ENCODE assay signal across 10 cellular contexts in genomic region chr3:39103324-39103693, GRCh38. TPM values are rescaled to one million over a fixed set of nuclear protein-coding genes. Genes with fewer than 3 reads are reported as not detected.
DNase-seq lines count a peak whose midpoint lies in the region; ATAC-seq and TF ChIP-seq lines count a peak whose summit lies in the region.
"Had no signal": no experiment of that assay in that cellular context is flagged by ENCODE, and none has a peak within 500 bp of the region (broad histone marks: within the 10 kb centered on the region; RNA-seq: fewer than 3 reads in every experiment).

No MANE protein-coding gene starts in this region.

- H3K18ac ChIP-seq in IMR-90 (ENCODE audit: low read depth, low read length), result no peak overlapping the region

- intact Hi-C loops in IMR-90 (cut with micrococcal nuclease), result no loop called here

- H3K27me3 ChIP-seq in BLaER1, result no peaks in the 10 kb centered on the region
- no peaks in the 10 kb centered on the region for H3K27me3 ChIP-seq in IMR-90 (ENCODE audit: control insufficient read depth, insufficient read depth, low read length)
- H3K27me3 ChIP-seq in SJCRH30, result no peaks in the 10 kb centered on the region

- H3K27ac ChIP-seq in BLaER1, result 0 out of 2 replicates have a peak overlapping the region, but pooled peaks have one; percentile 38
- no peak overlapping the region for H3K27ac ChIP-seq in IMR-90 (ENCODE audit: insufficient read depth, low read length)
- H3K27ac ChIP-seq in SJCRH30, result no peak overlapping the region
- H3K27ac ChIP-seq: parathyroid adenoma had no signal

- H3K56ac ChIP-seq in IMR-90 (ENCODE audit: extremely low read depth, insufficient read depth, low read length), result no peak overlapping the region

- H4K91ac ChIP-seq in IMR-90 (ENCODE audit: insufficient read depth, low read depth, low read length), result no peak overlapping the region

- no peak overlapping the region for H2AK9ac ChIP-seq in IMR-90 (replicated peaks; ENCODE audit: low read depth, low read length, poor library complexity)

- H2BK20ac ChIP-seq in IMR-90 (ENCODE audit: low read depth, low read length), result no peak overlapping the region

- H2BK5ac ChIP-seq in IMR-90 (ENCODE audit: low read depth, low read length, poor library complexity, severe bottlenecking), result no peak overlapping the region

- H2AK5ac ChIP-seq in IMR-90 (ENCODE audit: low read depth, low read length), result no peak overlapping the region

- BruUV-seq in IMR-90 (replicated peaks; lab: Mats Ljungman, UMichigan), result no TSS peak

- in situ Hi-C loops in IMR-90 (cut with MboI; ENCODE audit: low sequenced_read_pairs), result no loop called here

- no peak overlapping the region for H3K4ac ChIP-seq in IMR-90 (ENCODE audit: low read depth, low read length)

- peaks cover 17 to 65% of the 10 kb centered on the region in 2 experiments for H3K79me1 ChIP-seq in IMR-90 (ENCODE audit: low read depth in 1 of 2, low read length in 2 of 2)

- H3K4me3 ChIP-seq in BLaER1 (no peak overlapping the region), IMR-90 (ENCODE audit: insufficient read depth, low read depth, low read length) (no peak overlapping the region), epithelial cell of proximal tubule (ENCODE audit: low read depth, low read length) (no peak overlapping the region), SJCRH30 (no peak overlapping the region)

- POLR2A ChIA-PET in IMR-90 (lab: Charles Lee; ENCODE audit: unreplicated experiment), result no interaction called here

- H4K5ac ChIP-seq in IMR-90 (ENCODE audit: low read depth, low read length), result no peak overlapping the region

- H4K8ac ChIP-seq in IMR-90 (ENCODE audit: low read depth in 2 of 2, low read length in 2 of 2), result no peak overlapping the region

- no peak overlapping the region for H3K4me2 ChIP-seq in BLaER1
- no peak overlapping the region for H3K4me2 ChIP-seq in IMR-90 (ENCODE audit: low read depth, low read length)

- TF ChIP-seq CTCF in IMR-90 (conservative IDR thresholded peaks at IDR 0.05; ENCODE audit: low read depth, low read length) (0 out of 2 replicates have a peak, but pooled peaks have one; percentile 5), epithelial cell of proximal tubule (conservative IDR thresholded peaks at IDR 0.05; ENCODE audit: low read depth, low read length) (peak; percentile 5)

- peak overlapping the region; percentile 15; the same call in 1 of the 2 replicates for H3K23ac ChIP-seq in IMR-90 (ENCODE audit: low read depth, low read length)

- H3K14ac ChIP-seq in IMR-90 (replicated peaks; ENCODE audit: low read depth, low read length), result no peak overlapping the region

- CTCF ChIA-PET in IMR-90 (lab: Yijun Ruan, JAX), result no interaction called here

- no peak for DNase-seq in IMR-90
- no peak for DNase-seq in epithelial cell of proximal tubule (ENCODE audit: low read depth)
- no peak for DNase-seq in SJCRH30
- DNase-seq in NCI-H1092 treated with DMSO at 0.1 percent for 48 hours (lab: John Stamatoyannopoulos, UW), result no peak
- DNase-seq: activated CD4-positive, alpha-beta T cell treated with anti-CD3 and anti-CD28 coated beads, Interleukin-2, amount 50 U/mL, for 48 hours; NCI-H1048 had no signal

- ATAC-seq in IMR-90 (ENCODE audit: low read depth), result no peak
- no peak for ATAC-seq in activated CD4-positive, CD25-positive, alpha-beta regulatory T cell treated with anti-CD3 and anti-CD28 coated beads, Interleukin-2, amount 50 U/mL, for 24 hours
- ATAC-seq: Panc1 had no signal

- TF ChIP-seq RAD21 in IMR-90 (IDR thresholded peaks at IDR 0.05; ENCODE audit: low read length), result no peak

- no peak overlapping the region for H2BK120ac ChIP-seq in IMR-90 (ENCODE audit: low read depth, low read length)

- H2BK15ac ChIP-seq in IMR-90 (ENCODE audit: low read depth, low read length), result no peak overlapping the region

- no peak overlapping the region for H3K9ac ChIP-seq in BLaER1
- no peak overlapping the region for H3K9ac ChIP-seq in IMR-90 (ENCODE audit: low read depth, low read length)
- H3K9ac ChIP-seq: parathyroid adenoma had no signal

- H3K36me3 ChIP-seq in BLaER1 (peaks cover 34% of the 10 kb centered on the region), IMR-90 (ENCODE audit: control insufficient read depth, insufficient read depth, low read length) (peaks cover 22% of the 10 kb centered on the region), SJCRH30 (peaks cover 9% of the 10 kb centered on the region; the same call in 1 of the 2 replicates)

- dilution Hi-C loops in IMR-90 (cut with HindIII; ENCODE audit: low sequenced_read_pairs, unreplicated experiment), result no loop called here

- H3K4me1 ChIP-seq in BLaER1, result peaks cover 31% of the 10 kb centered on the region
- peaks cover 4% of the 10 kb centered on the region; the same call in 1 of the 2 replicates for H3K4me1 ChIP-seq in IMR-90 (ENCODE audit: control insufficient read depth, insufficient read depth, low read length)
- H3K4me1 ChIP-seq in SJCRH30, result peaks cover 9% of the 10 kb centered on the region; the same call in 1 of the 2 replicates

- H3K9me3 ChIP-seq in BLaER1 (no peaks in the 10 kb centered on the region), IMR-90 (ENCODE audit: control insufficient read depth, insufficient read depth, low read length) (no peaks in the 10 kb centered on the region), SJCRH30 (replicated peaks) (no peaks in the 10 kb centered on the region)

- whole genome bisulfite sequencing in IMR-90 (ENCODE audit: extremely low coverage in 2 of 2, insufficient read length in 1 of 2), 2 experiments, result 88% methylated on average over 1 of the region's 4 CpGs; no CpG with 5 or more reads in 1 of the 2 experiments

- no peak overlapping the region for H2AFZ ChIP-seq in IMR-90 (replicated peaks; ENCODE audit: low read length, poor library complexity)
- H2AFZ ChIP-seq: parathyroid adenoma had no signal

- no peak for TF ChIP-seq POLR2A in IMR-90 (IDR thresholded peaks at IDR 0.05; ENCODE audit: low read depth, low read length)

- H4K20me1 ChIP-seq in BLaER1 (peaks cover 83% of the 10 kb centered on the region), IMR-90 (ENCODE audit: insufficient read depth, low read length) (peaks cover 59% of the 10 kb centered on the region)

- H3K9me1 ChIP-seq in IMR-90 (ENCODE audit: insufficient read depth, low read length), result peaks cover 8% of the 10 kb centered on the region

TF ChIP-seq in IMR-90, 13 proteins besides CTCF, POLR2A, EP300 and RAD21 (continues in another document):
- no peak for TF ChIP-seq MXI1 (IDR thresholded peaks at IDR 0.05; ENCODE audit: borderline replicate concordance, low read depth, low read length)
- no peak for TF ChIP-seq RCOR1 (IDR thresholded peaks at IDR 0.05; ENCODE audit: insufficient replicate concordance, low read length)
- TF ChIP-seq MAFK (IDR thresholded peaks at IDR 0.05; ENCODE audit: low read depth, low read length), result no peak
- no peak for TF ChIP-seq BHLHE40 (IDR thresholded peaks at IDR 0.05; ENCODE audit: low read depth, low read length)
- no peak for TF ChIP-seq CEBPB (IDR thresholded peaks at IDR 0.05; ENCODE audit: low read depth, low read length)
- TF ChIP-seq, protein P1, sequence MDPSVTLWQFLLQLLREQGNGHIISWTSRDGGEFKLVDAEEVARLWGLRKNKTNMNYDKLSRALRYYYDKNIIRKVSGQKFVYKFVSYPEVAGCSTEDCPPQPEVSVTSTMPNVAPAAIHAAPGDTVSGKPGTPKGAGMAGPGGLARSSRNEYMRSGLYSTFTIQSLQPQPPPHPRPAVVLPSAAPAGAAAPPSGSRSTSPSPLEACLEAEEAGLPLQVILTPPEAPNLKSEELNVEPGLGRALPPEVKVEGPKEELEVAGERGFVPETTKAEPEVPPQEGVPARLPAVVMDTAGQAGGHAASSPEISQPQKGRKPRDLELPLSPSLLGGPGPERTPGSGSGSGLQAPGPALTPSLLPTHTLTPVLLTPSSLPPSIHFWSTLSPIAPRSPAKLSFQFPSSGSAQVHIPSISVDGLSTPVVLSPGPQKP (IDR thresholded peaks at IDR 0.05; ENCODE audit: borderline replicate concordance, low read depth, low read length), result no peak
- no peak for TF ChIP-seq SMC3 (IDR thresholded peaks at IDR 0.05; ENCODE audit: low read depth, low read length)
- no peak for TF ChIP-seq RFX5 (IDR thresholded peaks at IDR 0.05; ENCODE audit: low read depth, low read length)
- TF ChIP-seq FOS (IDR thresholded peaks at IDR 0.05; ENCODE audit: low read depth, low read length), result no peak
- no peak for TF ChIP-seq NFE2L2 (IDR thresholded peaks at IDR 0.05; ENCODE audit: low read depth, low read length)

RNA-seq across cellular contexts. Expression of gene GORASP1, which starts 4.1 kb away (rescaled TPM):
- total RNA-seq in IMR-90 (2012; rRNA removed), result 25.8 and 35.0 TPM in 2 replicates
- polyA plus RNA-seq in IMR-90 (2012; rRNA removed), result 56.6 and 58.9 TPM in 2 replicates
- polyA plus RNA-seq in IMR-90 (2012; cell fraction: cytosol; rRNA removed), result 27.6 and 41.5 TPM in 2 replicates
- 133 and 180 TPM in 2 replicates for polyA plus RNA-seq in IMR-90 (2012; cell fraction: nucleus; rRNA removed; ENCODE audit: low replicate concordance)
- 17.6 and 38.8 TPM in 2 replicates for total RNA-seq in epithelial cell of proximal tubule
- 21.0 and 23.1 TPM in 2 replicates for total RNA-seq in SJCRH30 (2014; rRNA removed; shearing (Covaris generic))

RNA-seq across cellular contexts. Expression of gene TTC21A, which starts 4.2 kb away (rescaled TPM):
- 0.56 and 0.90 TPM in 2 replicates for total RNA-seq in IMR-90 (2012; rRNA removed)
- polyA plus RNA-seq in IMR-90 (2012; rRNA removed), result 1.6 and 1.8 TPM in 2 replicates
- polyA plus RNA-seq in IMR-90 (2012; cell fraction: cytosol; rRNA removed), result 0.38 and 0.93 TPM in 2 replicates
- polyA plus RNA-seq in IMR-90 (2012; cell fraction: nucleus; rRNA removed; ENCODE audit: low replicate concordance), result 10.7 and 13.0 TPM in 2 replicates
- 0.58 and 0.86 TPM in 2 replicates for total RNA-seq in epithelial cell of proximal tubule
- 0.36 and 0.56 TPM in 2 replicates for total RNA-seq in SJCRH30 (2014; rRNA removed; shearing (Covaris generic))

RNA-seq across cellular contexts. Expression of gene CSRNP1, which starts 50.1 kb away (rescaled TPM):
- total RNA-seq in IMR-90 (2012; rRNA removed), result 22.8 TPM in 2 replicates
- polyA plus RNA-seq in IMR-90 (2012; rRNA removed), result 16.5 and 23.1 TPM in 2 replicates
- 22.5 and 41.4 TPM in 2 replicates for polyA plus RNA-seq in IMR-90 (2012; cell fraction: cytosol; rRNA removed)
- polyA plus RNA-seq in IMR-90 (2012; cell fraction: nucleus; rRNA removed; ENCODE audit: low replicate concordance), result 80.9 and 92.7 TPM in 2 replicates
- total RNA-seq in epithelial cell of proximal tubule, result 11.5 and 12.7 TPM in 2 replicates
- 4.4 TPM in 2 replicates for total RNA-seq in SJCRH30 (2014; rRNA removed; shearing (Covaris generic))

RNA-seq across cellular contexts. Expression of gene WDR48, which starts 51.5 kb away (rescaled TPM):
- total RNA-seq in IMR-90 (2012; rRNA removed), result 41.2 and 68.6 TPM in 2 replicates
- polyA plus RNA-seq in IMR-90 (2012; rRNA removed), result 10.7 and 14.4 TPM in 2 replicates
- 3.9 and 5.7 TPM in 2 replicates for polyA plus RNA-seq in IMR-90 (2012; cell fraction: cytosol; rRNA removed)
- 3.1 and 26.6 TPM in 2 replicates for polyA plus RNA-seq in IMR-90 (2012; cell fraction: nucleus; rRNA removed; ENCODE audit: low replicate concordance)
- 17.3 and 29.5 TPM in 2 replicates for total RNA-seq in epithelial cell of proximal tubule
- total RNA-seq in SJCRH30 (2014; rRNA removed; shearing (Covaris generic)), result 22.2 and 22.3 TPM in 2 replicates

RNA-seq across cellular contexts. Expression of gene SCN11A, which starts 51.6 kb away (rescaled TPM):
- total RNA-seq in IMR-90 (2012; rRNA removed) (under 0.01 TPM in 1 of 2 replicates, not detected in the other), epithelial cell of proximal tubule (not detected in 2 replicates)
- polyA plus RNA-seq in IMR-90 (2012; rRNA removed), result 0.02 TPM in 1 of 2 replicates, not detected in the other
- polyA plus RNA-seq in IMR-90 (2012; cell fraction: cytosol; rRNA removed), result not detected in 2 replicates
- 0.01 and 0.14 TPM in 2 replicates for polyA plus RNA-seq in IMR-90 (2012; cell fraction: nucleus; rRNA removed; ENCODE audit: low replicate concordance)
- 0.02 TPM in 1 of 2 replicates, not detected in the other for total RNA-seq in SJCRH30 (2014; rRNA removed; shearing (Covaris generic))
